12 cellular contexts compared by ENCODE assay signal in genomic region chr5:56569576-56569975, GRCh38.
A peak's percentile ranks its signal among the peaks of the same experiment; 100 is the strongest.
DNase-seq lines count a peak whose midpoint lies in the region; ATAC-seq, FAIRE-seq and TF ChIP-seq lines count a peak whose summit lies in the region.
"Had no signal": no experiment of that assay in that cellular context is flagged by ENCODE, and none has a peak within 500 bp of the region (broad histone marks: within the 10 kb centered on the region; RNA-seq: fewer than 3 reads in every experiment).

No MANE protein-coding gene starts in this region.

- POLR2A ChIA-PET in A673 (lab: Charles Lee; ENCODE audit: low non-redundant PET) (no interaction called here), HEK293T (lab: Yijun Ruan, JAX) (no interaction called here)

- no TSS peak for BruUV-seq in A673 (replicated peaks; lab: Mats Ljungman, UMichigan)

- no peaks in the 10 kb centered on the region for H3K27me3 ChIP-seq in A673 (replicated peaks; ENCODE audit: insufficient read depth, low read depth, low read length, poor library complexity)
- H3K27me3 ChIP-seq in GM23248 (replicated peaks; ENCODE audit: insufficient read depth): peaks cover 15% of the 10 kb centered on the region
- H3K27me3 ChIP-seq in brain microvascular endothelial cell (replicated peaks): no peaks in the 10 kb centered on the region
- no peaks in the 10 kb centered on the region for H3K27me3 ChIP-seq in right cardiac atrium (ENCODE audit: control insufficient read depth, insufficient read depth)

- H3K4me2 ChIP-seq in GM23248 (ENCODE audit: unreplicated experiment): peak overlapping the region; percentile 19

- CTCF ChIA-PET in A673 (lab: Charles Lee) (no interaction called here), HEK293T (lab: Yijun Ruan, JAX) (interaction anchor here (0.5 to 0.9 kb wide), 2 partner anchors 10 to 108 kb away, joined by 3 read pairs; no protein-coding TSS in a partner anchor)

- H3K79me2 ChIP-seq in GM23248 (ENCODE audit: insufficient read depth): no peaks in the 10 kb centered on the region

- 0 to 3% methylated on average over 1 of the region's 1 CpG for WGBS in GM23248 (ENCODE audit: low coverage in 1 of 2, low lambda C conversion rate in 2 of 2, missing lambda C conversion rate in 2 of 2), 2 experiments
- 30% methylated on average over 1 of the region's 1 CpG for WGBS in right cardiac atrium

- H4K20me1 ChIP-seq in GM23248 (ENCODE audit: insufficient read depth): no peaks in the 10 kb centered on the region

- no peaks in the 10 kb centered on the region for H3K9me2 ChIP-seq in GM23248 (ENCODE audit: insufficient read depth)

- no peak overlapping the region for H3K9ac ChIP-seq in GM23248

- in situ Hi-C loops in GM23248 (cut with MboI): no loop called here
- in situ Hi-C loops in brain microvascular endothelial cell (cut with HindIII; ENCODE audit: low pct_ligation_motif_present, low sequenced_read_pairs): no loop called here

- H3K27ac ChIP-seq in A673 (ENCODE audit: low read depth, low read length, poor library complexity, severe bottlenecking) (no peak overlapping the region), GM23248 (peak overlapping the region; percentile 16), brain microvascular endothelial cell (peak overlapping the region; percentile 15), right cardiac atrium (ENCODE audit: low read length) (no peak overlapping the region)

- 0 out of 2 replicates have a peak, but pooled peaks cover 6% of the 10 kb centered on the region for H3F3A ChIP-seq in GM23248 (ENCODE audit: insufficient read depth)

- H3K4me1 ChIP-seq in A673 (ENCODE audit: insufficient read depth, low read length, poor library complexity, severe bottlenecking): no peaks in the 10 kb centered on the region
- peaks cover 12% of the 10 kb centered on the region for H3K4me1 ChIP-seq in GM23248 (ENCODE audit: insufficient read depth)
- H3K4me1 ChIP-seq in right cardiac atrium (ENCODE audit: control insufficient read depth, insufficient read depth, low read length): peaks cover 2% of the 10 kb centered on the region

- FAIRE-seq in GM19239 (lab: Jason Lieb, UNC): no peak

- H3K4me3 ChIP-seq in A673 (ENCODE audit: low read depth, low read length, poor library complexity, severe bottlenecking): no peak overlapping the region
- no peak overlapping the region for H3K4me3 ChIP-seq in GM23248
- no peak overlapping the region for H3K4me3 ChIP-seq in brain microvascular endothelial cell (ENCODE audit: low read depth, low read length)
- H3K4me3 ChIP-seq in right cardiac atrium (ENCODE audit: low read length): no peak overlapping the region

- ATAC-seq in right cardiac atrium: peak; percentile 66 to 72
- no peak for ATAC-seq in HG03520 (IDR thresholded peaks at IDR 0.05; ENCODE audit: unreplicated experiment)

- no peak for TF ChIP-seq CTCF in A673 (conservative IDR thresholded peaks at IDR 0.05; ENCODE audit: low read depth, low read length)
- no peak for TF ChIP-seq CTCF in brain microvascular endothelial cell (IDR thresholded peaks at IDR 0.05; ENCODE audit: low read depth, low read length, missing control alignments)

- peak; percentile 15 for DNase-seq in A673 (ENCODE audit: low spot score)
- DNase-seq in GM23248: peak; percentile 59
- no peak for DNase-seq in brain microvascular endothelial cell
- no peak for DNase-seq in right cardiac atrium
- DNase-seq in HEK293T (ENCODE audit: extremely low spot score): no peak
- no peak for DNase-seq in activated T-cell treated with anti-CD3 and anti-CD28 coated beads, Interleukin-2, amount 50 U/mL, for 48 hours
- no peak for DNase-seq in GM19239 (ENCODE audit: insufficient read length, low spot score)
- DNase-seq: activated CD4-positive, alpha-beta T cell treated with anti-CD3 and anti-CD28 coated beads, Interleukin-2, amount 50 U/mL, for 4 hours; activated naive CD4-positive, alpha-beta T cell; GF-D8; KG1 had no signal

- H3K36me3 ChIP-seq in A673 (ENCODE audit: insufficient read depth, low read length, poor library complexity, severe bottlenecking) (no peaks in the 10 kb centered on the region), GM23248 (ENCODE audit: low read depth) (no peaks in the 10 kb centered on the region), brain microvascular endothelial cell (replicated peaks) (no peaks in the 10 kb centered on the region)

- H2AFZ ChIP-seq in GM23248: no peak overlapping the region

- H3K9me3 ChIP-seq in A673 (ENCODE audit: low read depth, low read length, poor library complexity, severe bottlenecking) (no peaks in the 10 kb centered on the region), GM23248 (ENCODE audit: low read depth) (no peaks in the 10 kb centered on the region), right cardiac atrium (ENCODE audit: control insufficient read depth, low read length) (no peaks in the 10 kb centered on the region)

- intact Hi-C loops in A673 (cut with micrococcal nuclease; ENCODE audit: unreplicated experiment): no loop called here
- intact Hi-C loops in right cardiac atrium (cut with DNase I): loop anchor here in 1 of 4 donors (10.0 kb wide), 1 partner anchor 295 kb away; no protein-coding TSS in a partner anchor

TF ChIP-seq in HEK293T, 16 proteins besides CTCF, POLR2A, EP300 and RAD21:
- TF ChIP-seq FOXM1 (IDR thresholded peaks at IDR 0.05; ENCODE audit: borderline replicate concordance) (no peak), ELF4 (IDR thresholded peaks at IDR 0.05) (no peak), LEF1 (IDR thresholded peaks at IDR 0.05; ENCODE audit: borderline replicate concordance) (no peak), TARDBP (IDR thresholded peaks at IDR 0.05) (no peak)

Comparison
In these comparisons a context has a peak if more than half of its experiments do, and no peak if none do; other contexts are left out.
1. DNase-seq: peak in A673 (single experiment) and GM23248 (single experiment); none in brain microvascular endothelial cell (single experiment), right cardiac atrium (0 of 3), HEK293T (single experiment), activated T-cell treated with anti-CD3 and anti-CD28 coated beads, Interleukin-2, amount 50 U/mL, for 48 hours (0 of 2) and GM19239 (single experiment).
2. H3K27ac ChIP-seq: peak in GM23248 (single experiment) and brain microvascular endothelial cell (single experiment); none in A673 (single experiment) and right cardiac atrium (single experiment).